ENCODE assay signal across 14 cellular contexts in genomic region chr11:20033806-20034205, GRCh38.
"Had no signal": no experiment of that assay in that cellular context is flagged by ENCODE, and none has a peak within 500 bp of the region (broad histone marks: within the 10 kb centered on the region; RNA-seq: fewer than 3 reads in every experiment).

No MANE protein-coding gene starts in this region.

- H3K4me3 Mint-ChIP-seq: activated naive CD4-positive, alpha-beta T cell treated with anti-CD3 and anti-CD28 coated beads, Interleukin-2, amount 10 ng/mL, durations not matched to agents 7 days and 5 days; nephron progenitor cell; stimulated activated naive CD8-positive, alpha-beta T cell treated with anti-CD3 and anti-CD28 coated beads, Interleukin-15, amount 100 ng/mL, for 72 hours had no signal

- H3K36me3 Mint-ChIP-seq: activated naive CD4-positive, alpha-beta T cell treated with anti-CD3 and anti-CD28 coated beads, Interleukin-2, amount 10 ng/mL, durations not matched to agents 7 days and 5 days had no signal

- H3K4me1 Mint-ChIP-seq: activated naive CD4-positive, alpha-beta T cell treated with anti-CD3 and anti-CD28 coated beads, Interleukin-2, amount 10 ng/mL, durations not matched to agents 7 days and 5 days; stimulated activated naive CD8-positive, alpha-beta T cell treated with anti-CD3 and anti-CD28 coated beads, Interleukin-15, amount 100 ng/mL, for 72 hours had no signal

- H3K9me3 Mint-ChIP-seq: activated naive CD4-positive, alpha-beta T cell treated with anti-CD3 and anti-CD28 coated beads, Interleukin-2, amount 10 ng/mL, durations not matched to agents 7 days and 5 days; activated T-helper 2 cell treated with anti-CD3 and anti-CD28 coated beads, Interferon-gamma antibody, Interleukin-2, Interleukin-4, amounts not matched to agents 10 μg/mL and 5 μg/mL and 100 μg/mL, durations not matched to agents 14 hours and 24 hours and 36 hours; nephron progenitor cell; stimulated activated naive CD8-positive, alpha-beta T cell treated with anti-CD3 and anti-CD28 coated beads, Interleukin-15, amount 100 ng/mL, for 72 hours had no signal

- H3K27ac Mint-ChIP-seq: activated naive CD4-positive, alpha-beta T cell treated with anti-CD3 and anti-CD28 coated beads, Interleukin-2, amount 10 ng/mL, durations not matched to agents 7 days and 5 days; activated T-helper 2 cell treated with anti-CD3 and anti-CD28 coated beads, Interferon-gamma antibody, Interleukin-2, Interleukin-4, amounts not matched to agents 10 μg/mL and 5 μg/mL and 100 μg/mL, durations not matched to agents 14 hours and 24 hours and 36 hours; nephron progenitor cell; stimulated activated naive CD8-positive, alpha-beta T cell treated with anti-CD3 and anti-CD28 coated beads, Interleukin-15, amount 100 ng/mL, for 72 hours had no signal

- DNase-seq: activated CD4-positive, alpha-beta T cell treated with anti-CD3 and anti-CD28 coated beads, Interleukin-2, amount 50 U/mL, for 48 hours; activated CD4-positive, CD25-positive, alpha-beta regulatory T cell treated with anti-CD3 and anti-CD28 coated beads, Interleukin-2, amount 50 U/mL, for 72 hours; activated naive CD4-positive, alpha-beta T cell treated with anti-CD3 and anti-CD28 coated beads, Interleukin-2, amount 10 ng/mL, durations not matched to agents 7 days and 5 days; caudate nucleus; colonic mucosa; hypothalamus; kidney; left lung; nephron progenitor cell; psoas muscle; spleen; stimulated activated naive CD8-positive, alpha-beta T cell treated with anti-CD3 and anti-CD28 coated beads, Interleukin-15, amount 100 ng/mL, for 72 hours; upper lobe of left lung had no signal
